ENCODE assay signal across 21 cellular contexts in genomic region chr9:126404459-126404858, GRCh38.
"Had no signal": no experiment of that assay in that cellular context is flagged by ENCODE, and none has a peak within 500 bp of the region (broad histone marks: within the 10 kb centered on the region; RNA-seq: fewer than 3 reads in every experiment).

No MANE protein-coding gene starts in this region.

- H3K27me3 ChIP-seq: gastrocnemius medialis, sigmoid colon, testis, tibial artery had no signal

- H3K9me3 ChIP-seq: gastrocnemius medialis, lower lobe of right lung, psoas muscle, sigmoid colon, testis, tibial artery had no signal

- H3K27ac Mint-ChIP-seq: naive B cell; natural killer cell treated with Interleukin-12 subunit alpha and Interleukin-12 subunit beta and Interleukin-15 and Interleukin-18, amount 100 ng/mL, for 72 hours; stimulated activated effector memory CD8-positive, alpha-beta T cell treated with anti-CD3 and anti-CD28 coated beads, Interleukin-12 subunit alpha, Interleukin-12 subunit beta, amount 100 ng/mL, for 72 hours; type B pancreatic cell had no signal

- H3K4me3 Mint-ChIP-seq: endodermal cell; naive B cell; natural killer cell treated with Interleukin-12 subunit alpha and Interleukin-12 subunit beta and Interleukin-15 and Interleukin-18, amount 100 ng/mL, for 72 hours; stimulated activated effector memory CD8-positive, alpha-beta T cell treated with anti-CD3 and anti-CD28 coated beads, Interleukin-12 subunit alpha, Interleukin-12 subunit beta, amount 100 ng/mL, for 72 hours; type B pancreatic cell had no signal

- H3K9me3 Mint-ChIP-seq: endodermal cell; naive B cell; natural killer cell treated with Interleukin-12 subunit alpha and Interleukin-12 subunit beta and Interleukin-15 and Interleukin-18, amount 100 ng/mL, for 72 hours; stimulated activated effector memory CD8-positive, alpha-beta T cell treated with anti-CD3 and anti-CD28 coated beads, Interleukin-12 subunit alpha, Interleukin-12 subunit beta, amount 100 ng/mL, for 72 hours; type B pancreatic cell had no signal

- H3K27me3 Mint-ChIP-seq: naive B cell, type B pancreatic cell had no signal

- H3K36me3 Mint-ChIP-seq: naive B cell; natural killer cell treated with Interleukin-12 subunit alpha and Interleukin-12 subunit beta and Interleukin-15 and Interleukin-18, amount 100 ng/mL, for 72 hours had no signal

- H3K4me1 ChIP-seq: gastrocnemius medialis, lower lobe of right lung, psoas muscle, sigmoid colon, tibial artery had no signal

- DNase-seq: effector CD8-positive, alpha-beta T cell; endodermal cell; foreskin fibroblast; gastrocnemius medialis; left ventricle myocardium superior; lower lobe of right lung; naive B cell; nucleus accumbens; psoas muscle; right cardiac atrium; sigmoid colon; stimulated activated CD4-positive, alpha-beta T cell treated with anti-CD3 and anti-CD28 coated beads, Interleukin-2, amount 100 ng/mL, for 24 hours; stimulated activated CD4-positive, alpha-beta T cell treated with anti-CD3 and anti-CD28 coated beads, Interleukin-4, amount 100 ng/mL, for 24 hours; stimulated activated naive CD8-positive, alpha-beta T cell treated with anti-CD3 and anti-CD28 coated beads, Interleukin-15, Interleukin-2, amounts not matched to agents 100 U/mL and 50 U/mL, for 24 hours; testis; tibial artery had no signal

- H3K27ac ChIP-seq: epithelial cell of prostate, gastrocnemius medialis, lower lobe of right lung, psoas muscle, sigmoid colon, testis, tibial artery had no signal

- ATAC-seq: esophagus mucosa; gastrocnemius medialis; left ventricle myocardium superior; lower lobe of right lung; right cardiac atrium; stimulated activated effector memory CD8-positive, alpha-beta T cell treated with anti-CD3 and anti-CD28 coated beads, Interleukin-12 subunit alpha, Interleukin-12 subunit beta, amount 100 ng/mL, for 72 hours; stimulated activated naive CD8-positive, alpha-beta T cell treated with anti-CD3 and anti-CD28 coated beads, Interleukin-15, Interleukin-2, amounts not matched to agents 100 U/mL and 50 U/mL, for 24 hours had no signal

- H3K4me3 ChIP-seq: gastrocnemius medialis, lower lobe of right lung, psoas muscle, sigmoid colon, testis, tibial artery had no signal
